In the genomic region with DNA sequence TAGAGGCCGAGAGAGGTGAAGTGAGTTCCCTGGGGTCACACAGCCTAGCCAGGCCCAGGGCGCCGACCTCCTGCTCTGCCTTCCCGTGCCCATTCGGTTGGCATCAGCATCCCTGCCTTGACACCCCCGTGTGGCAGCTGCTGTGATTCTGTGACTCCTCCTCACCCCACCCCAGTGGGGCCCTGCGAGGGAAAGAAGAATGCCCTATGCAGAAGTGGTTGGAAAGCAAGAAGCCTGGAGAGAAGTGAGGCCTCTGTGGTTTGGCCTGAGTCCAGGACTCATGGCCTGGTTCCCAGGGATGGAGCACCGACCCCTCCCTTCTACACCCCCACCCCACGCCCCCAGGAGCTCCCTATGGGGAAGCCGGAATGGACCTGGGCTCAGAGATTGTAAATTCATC, we compare ENCODE assay signal across 9 cellular contexts.
DNase-seq lines count a peak whose midpoint lies in the region; ATAC-seq and TF ChIP-seq lines count a peak whose summit lies in the region.
"Had no signal": no experiment of that assay in that cellular context is flagged by ENCODE, and none has a peak within 500 bp of the region (broad histone marks: within the 10 kb centered on the region; RNA-seq: fewer than 3 reads in every experiment).

No MANE protein-coding gene starts in this region.

- H3K4me3 ChIP-seq in fibroblast of pulmonary artery (replicated peaks; ENCODE audit: low read depth, low read length) = no peak overlapping the region
- H3K4me3 ChIP-seq: lung had no signal

- peak overlapping the region; percentile 85 for H3K27ac Mint-ChIP-seq in activated CD4-positive, alpha-beta T cell treated with anti-CD3 and anti-CD28 coated beads for 36 hours
- peak overlapping the region; percentile 59 for H3K27ac Mint-ChIP-seq in stimulated activated naive B cell treated with anti-CD40 and anti-IgM and Interleukin-4, amounts not matched to agents 10 μg/mL and 1 μg/mL and 100 μg/mL, for 72 hours

- peaks cover 16% of the 10 kb centered on the region for H3K36me3 Mint-ChIP-seq in activated CD4-positive, alpha-beta T cell treated with anti-CD3 and anti-CD28 coated beads for 36 hours (ENCODE audit: low read depth)
- peaks cover 0 to 7% of the 10 kb centered on the region in 2 donors for H3K36me3 Mint-ChIP-seq in stimulated activated naive B cell treated with anti-CD40 and anti-IgM and Interleukin-4, amounts not matched to agents 10 μg/mL and 1 μg/mL and 100 μg/mL, for 72 hours

- POLR2A ChIA-PET in activated CD4-positive, alpha-beta T cell treated with anti-CD3 and anti-CD28 coated beads for 36 hours (lab: Charles Lee) = no interaction called here

- H3K4me1 Mint-ChIP-seq in activated CD4-positive, alpha-beta T cell treated with anti-CD3 and anti-CD28 coated beads for 36 hours = peaks cover 99% of the 10 kb centered on the region
- peaks cover 73 to 99% of the 10 kb centered on the region in 2 donors for H3K4me1 Mint-ChIP-seq in stimulated activated naive B cell treated with anti-CD40 and anti-IgM and Interleukin-4, amounts not matched to agents 10 μg/mL and 1 μg/mL and 100 μg/mL, for 72 hours

- in situ Hi-C loops in SK-MEL-5 (cut with HindIII; ENCODE audit: low pct_unique_long_range_greater_than_20kb, low sequenced_read_pairs) = no loop called here

- no peak for TF ChIP-seq CTCF in fibroblast of pulmonary artery (IDR thresholded peaks at IDR 0.05; ENCODE audit: low read length, missing control alignments)

- no peaks in the 10 kb centered on the region for H3K9me3 Mint-ChIP-seq in activated CD4-positive, alpha-beta T cell treated with anti-CD3 and anti-CD28 coated beads for 36 hours (ENCODE audit: low read depth)
- H3K9me3 Mint-ChIP-seq in stimulated activated naive B cell treated with anti-CD40 and anti-IgM and Interleukin-4, amounts not matched to agents 10 μg/mL and 1 μg/mL and 100 μg/mL, for 72 hours = no peaks in the 10 kb centered on the region

- peak overlapping the region; percentile 71 for H3K4me3 Mint-ChIP-seq in activated CD4-positive, alpha-beta T cell treated with anti-CD3 and anti-CD28 coated beads for 36 hours
- peak overlapping the region; percentile 56 for H3K4me3 Mint-ChIP-seq in stimulated activated naive B cell treated with anti-CD40 and anti-IgM and Interleukin-4, amounts not matched to agents 10 μg/mL and 1 μg/mL and 100 μg/mL, for 72 hours

- H3K27me3 Mint-ChIP-seq in activated CD4-positive, alpha-beta T cell treated with anti-CD3 and anti-CD28 coated beads for 36 hours = no peaks in the 10 kb centered on the region
- H3K27me3 Mint-ChIP-seq in stimulated activated naive B cell treated with anti-CD40 and anti-IgM and Interleukin-4, amounts not matched to agents 10 μg/mL and 1 μg/mL and 100 μg/mL, for 72 hours = no peaks in the 10 kb centered on the region

- intact Hi-C loops in activated CD4-positive, alpha-beta T cell treated with anti-CD3 and anti-CD28 coated beads for 36 hours (cut with DNase I, micrococcal nuclease) = no loop called here

- CTCF ChIA-PET in activated CD4-positive, alpha-beta T cell treated with anti-CD3 and anti-CD28 coated beads for 36 hours (lab: Charles Lee) = interaction anchor here (0.7 kb wide), 1 partner anchor 29 kb away, joined by 4 read pairs; no protein-coding TSS in a partner anchor

- no peak for ATAC-seq in activated CD4-positive, alpha-beta T cell treated with anti-CD3 and anti-CD28 coated beads for 36 hours
- ATAC-seq in stimulated activated naive B cell treated with anti-CD40 and anti-IgM and Interleukin-4, amounts not matched to agents 10 μg/mL and 1 μg/mL and 100 μg/mL, for 72 hours (replicated peaks) = no peak

- no peak for DNase-seq in activated CD4-positive, alpha-beta T cell treated with anti-CD3 and anti-CD28 coated beads for 36 hours
- DNase-seq in activated CD4-positive, alpha-beta T cell treated with anti-CD3 and anti-CD28 coated beads for 4 hours = no peak
- peak; percentile 38 for DNase-seq in SK-MEL-5 (ENCODE audit: low read depth, low spot score)
- peak; percentile 86 for DNase-seq in fibroblast of pulmonary artery (ENCODE audit: low read depth)
- DNase-seq in stimulated activated naive B cell treated with anti-CD40 and anti-IgM and Interleukin-4, amounts not matched to agents 10 μg/mL and 1 μg/mL and 100 μg/mL, for 72 hours = no peak
- DNase-seq in ecto neural progenitor cell (ENCODE audit: low spot score) = no peak
- no peak for DNase-seq in T-helper 1 cell
- no peak for DNase-seq in iPS-NIHi7 (ENCODE audit: extremely low spot score)

Comparison
In these comparisons a context has a peak if more than half of its experiments do, and no peak if none do; other contexts are left out.
1. DNase-seq: peak in SK-MEL-5 (single experiment) and fibroblast of pulmonary artery (single experiment); none in activated CD4-positive, alpha-beta T cell treated with anti-CD3 and anti-CD28 coated beads for 36 hours (single experiment), activated CD4-positive, alpha-beta T cell treated with anti-CD3 and anti-CD28 coated beads for 4 hours (0 of 2), stimulated activated naive B cell treated with anti-CD40 and anti-IgM and Interleukin-4, amounts not matched to agents 10 μg/mL and 1 μg/mL and 100 μg/mL, for 72 hours (single experiment), ecto neural progenitor cell (single experiment), T-helper 1 cell (0 of 5) and iPS-NIHi7 (single experiment).